8 cellular contexts compared by ENCODE assay signal in the genomic region with DNA sequence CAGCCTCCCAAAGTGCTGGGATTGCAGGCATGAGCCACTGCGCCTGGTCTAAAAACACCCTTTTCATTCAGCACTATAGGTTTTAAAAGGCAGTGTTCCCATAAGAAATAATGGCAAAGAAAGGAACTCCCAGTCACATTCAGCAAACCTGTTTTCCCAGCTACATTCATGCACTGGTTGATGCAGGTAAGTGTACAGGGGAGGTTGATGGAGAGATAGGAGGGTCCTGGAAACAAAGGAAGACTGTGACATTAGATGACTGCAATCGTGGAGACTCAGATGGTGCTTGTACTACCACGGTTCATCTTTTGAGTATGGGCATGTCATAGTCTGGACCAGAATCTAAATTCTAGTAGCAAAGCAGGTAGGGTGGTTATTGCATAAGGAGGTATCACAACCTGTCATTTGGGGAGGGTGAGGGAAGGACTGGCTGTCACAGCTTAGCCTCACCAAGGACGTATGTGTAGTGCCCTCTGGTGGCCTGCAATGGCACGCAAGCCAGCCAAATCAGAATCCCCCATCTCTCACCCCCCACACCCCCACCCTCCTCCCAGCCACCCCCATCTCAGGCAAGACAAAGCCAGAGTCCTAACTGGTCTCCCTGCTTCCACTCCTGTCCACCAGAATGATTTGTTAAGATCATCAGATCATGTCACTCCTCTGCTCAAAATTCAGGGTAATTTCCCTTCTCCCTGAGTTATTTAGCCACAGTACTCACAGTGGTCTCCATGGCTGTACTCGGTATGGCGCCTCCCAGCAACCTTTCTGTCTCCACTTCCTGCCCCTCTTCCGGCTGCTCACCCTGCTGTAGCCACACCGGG. TPM values are rescaled to one million over a fixed set of nuclear protein-coding genes. Genes with fewer than 3 reads are reported as not detected.
DNase-seq lines count a peak whose midpoint lies in the region; ATAC-seq lines count a peak whose summit lies in the region.

No MANE protein-coding gene starts in this region.

- DNase-seq in Caki2 (ENCODE audit: low read depth) (peak; percentile 16), NCI-H2227 treated with DMSO at 0.1 percent for 48 hours (lab: John Stamatoyannopoulos, UW) (peak; percentile 42), ecto neural progenitor cell (ENCODE audit: low spot score) (peak; percentile 80)
- peak; percentile 71 to 75 for DNase-seq in activated CD4-positive, alpha-beta T cell treated with anti-CD3 and anti-CD28 coated beads, Interleukin-2, amount 50 U/mL, for 4 hours
- DNase-seq in stimulated activated CD8-positive, alpha-beta memory T cell treated with anti-CD3 and anti-CD28 coated beads, Interleukin-7, amount 100 ng/mL, for 4 hours (ENCODE audit: low read depth in 2 of 2), result peak; percentile 63 to 68

- WGBS in mesodermal cell (ENCODE audit: insufficient coverage in 2 of 2), 2 experiments, result 36% methylated on average over 6 of the region's 9 CpGs

- no peaks in the 10 kb centered on the region for H3K9me3 ChIP-seq in mesodermal cell (ENCODE audit: control insufficient read depth, low read length)

- peak overlapping the region; percentile 57 for H3K27ac ChIP-seq in mesodermal cell (ENCODE audit: low read depth, low read length, severe bottlenecking)

- no peak overlapping the region for H3K4me3 ChIP-seq in mesodermal cell (ENCODE audit: extremely low read depth, insufficient read depth, low read length, poor library complexity, severe bottlenecking)

- H3K4me1 ChIP-seq in mesodermal cell (ENCODE audit: control insufficient read depth, insufficient read depth, low read length, poor library complexity, severe bottlenecking), result peaks cover 5% of the 10 kb centered on the region

- peak; percentile 57 for ATAC-seq in GM21619 (IDR thresholded peaks at IDR 0.05; ENCODE audit: unreplicated experiment)
- no peak for ATAC-seq in HG03565 (IDR thresholded peaks at IDR 0.05; ENCODE audit: unreplicated experiment)

- in situ Hi-C loops in Caki2 (cut with HindIII; ENCODE audit: low pct_unique_long_range_greater_than_20kb, low sequenced_read_pairs), result no loop called here

- H3K36me3 ChIP-seq in mesodermal cell (ENCODE audit: control insufficient read depth, insufficient read depth, low read length), result peaks cover 5% of the 10 kb centered on the region

RNA-seq across cellular contexts. Expression of a gene that starts 28.8 kb away (rescaled TPM):
- total RNA-seq in Caki2 (2014; rRNA removed; shearing (Covaris generic); ENCODE audit: low replicate concordance), result 60.1 and 67.9 TPM in 2 replicates
- 71.6 TPM for polyA plus RNA-seq in mesodermal cell (2013, experiment 1 of 2)
- 57.7 TPM for polyA plus RNA-seq in mesodermal cell (2013, experiment 2 of 2)

RNA-seq across cellular contexts. Expression of a gene that starts 51.3 kb away (rescaled TPM):
- 0.68 and 2.1 TPM in 2 replicates for total RNA-seq in Caki2 (2014; rRNA removed; shearing (Covaris generic); ENCODE audit: low replicate concordance)
- polyA plus RNA-seq in mesodermal cell (2013, experiment 1 of 2), result 71.5 TPM
- 58.5 TPM for polyA plus RNA-seq in mesodermal cell (2013, experiment 2 of 2)

RNA-seq across cellular contexts. Expression of a gene that starts 56.0 kb away (rescaled TPM):
- total RNA-seq in Caki2 (2014; rRNA removed; shearing (Covaris generic); ENCODE audit: low replicate concordance), result 0.96 and 3.8 TPM in 2 replicates
- polyA plus RNA-seq in mesodermal cell (2013, experiment 1 of 2), result 15.7 TPM
- polyA plus RNA-seq in mesodermal cell (2013, experiment 2 of 2), result 13.1 TPM

Comparison
In these comparisons a context has a peak if more than half of its experiments do, and no peak if none do; other contexts are left out.
1. DNase-seq: peak in every context shown above with its lines; median percentile 80 in ecto neural progenitor cell; 73 in activated CD4-positive, alpha-beta T cell treated with anti-CD3 and anti-CD28 coated beads, Interleukin-2, amount 50 U/mL, for 4 hours; 66 in stimulated activated CD8-positive, alpha-beta memory T cell treated with anti-CD3 and anti-CD28 coated beads, Interleukin-7, amount 100 ng/mL, for 4 hours; 42 in NCI-H2227 treated with DMSO at 0.1 percent for 48 hours; 16 in Caki2.